9 cellular contexts compared by ENCODE assay signal in genomic region chr22:46026907-46027218, GRCh38. TPM values are rescaled to one million over a fixed set of nuclear protein-coding genes. Genes with fewer than 3 reads are reported as not detected.
A peak's percentile ranks its signal among the peaks of the same experiment; 100 is the strongest.
DNase-seq lines count a peak whose midpoint lies in the region; ATAC-seq and TF ChIP-seq lines count a peak whose summit lies in the region.
"Had no signal": no experiment of that assay in that cellular context is flagged by ENCODE, and none has a peak within 500 bp of the region (broad histone marks: within the 10 kb centered on the region; RNA-seq: fewer than 3 reads in every experiment).

No MANE protein-coding gene starts in this region.

- H3K4me3 Mint-ChIP-seq in brain (peak overlapping the region; percentile 10 to 81 (median 78)), natural killer cell (no peak overlapping the region)

- intact Hi-C loops in natural killer cell (cut with micrococcal nuclease) = no loop called here

- peaks cover 67% of the 10 kb centered on the region for H3K27me3 Mint-ChIP-seq in brain
- peaks cover 35 to 44% of the 10 kb centered on the region in 2 donors for H3K27me3 Mint-ChIP-seq in natural killer cell (ENCODE audit: low read depth in 2 of 2)

- TF ChIP-seq CTCF in brain (conservative IDR thresholded peaks at IDR 0.05) (no peak), kidney epithelial cell (IDR thresholded peaks at IDR 0.05; ENCODE audit: insufficient read depth, low read length, poor library complexity, severe bottlenecking) (no peak), natural killer cell (IDR thresholded peaks at IDR 0.05) (no peak)

- peaks cover 13% of the 10 kb centered on the region for H3K4me1 ChIP-seq in HUES6 (ENCODE audit: control insufficient read depth, insufficient read depth, low read length)

- H3K9ac ChIP-seq in HUES6 (ENCODE audit: low read length) = peak overlapping the region; percentile 51

- H3K36me3 ChIP-seq in HUES6 (ENCODE audit: control insufficient read depth, insufficient read depth, low read length) (no peaks in the 10 kb centered on the region), kidney epithelial cell (ENCODE audit: control insufficient read depth, insufficient read depth, low read length) (no peaks in the 10 kb centered on the region)

- no peaks in the 10 kb centered on the region for H3K36me3 Mint-ChIP-seq in brain
- H3K36me3 Mint-ChIP-seq in natural killer cell = no peaks in the 10 kb centered on the region

- ATAC-seq in natural killer cell (no peak), GM19328 (IDR thresholded peaks at IDR 0.05; ENCODE audit: unreplicated experiment) (no peak)

- DNase-seq in kidney epithelial cell (ENCODE audit: low read depth) (no peak), natural killer cell (no peak), NCI-H226 (no peak), SKM-1 (lab: John Stamatoyannopoulos, UW; ENCODE audit: unreplicated experiment) (no peak)
- DNase-seq: activated T-cell treated with anti-CD3 and anti-CD28 coated beads for 4 hours had no signal

- peak overlapping the region in 4 of 5 experiments; percentile 6 to 96 (median 86) for H3K27ac Mint-ChIP-seq in brain
- H3K27ac Mint-ChIP-seq in natural killer cell = no peak overlapping the region

- H3K27ac ChIP-seq in HUES6 (ENCODE audit: low read depth, low read length) (no peak overlapping the region), skin epidermis (peak overlapping the region in 17 of 21 experiments; percentile 13 to 92 (median 79))

- H3K27me3 ChIP-seq in HUES6 (ENCODE audit: control insufficient read depth, insufficient read depth, low read length) (peaks cover 52% of the 10 kb centered on the region), kidney epithelial cell (ENCODE audit: control insufficient read depth, insufficient read depth, low read length) (no peaks in the 10 kb centered on the region)

- no peaks in the 10 kb centered on the region for H3K9me3 ChIP-seq in HUES6 (ENCODE audit: control insufficient read depth, insufficient read depth, low read depth, low read length)

- H3K4me1 Mint-ChIP-seq in brain (peaks cover 16% of the 10 kb centered on the region), natural killer cell (peaks cover 0 to 10% of the 10 kb centered on the region in 2 donors)

- H3K4me3 ChIP-seq in HUES6 (ENCODE audit: low read depth, low read length) = peak overlapping the region; percentile 61
- peak overlapping the region; percentile 16 for H3K4me3 ChIP-seq in kidney epithelial cell (ENCODE audit: low read depth, low read length)
- H3K4me3 ChIP-seq in skin epidermis = peak overlapping the region; percentile 16 to 46 (median 29)

- H3K9me3 Mint-ChIP-seq in brain = peaks cover 0 to 4% (median 0%) of the 10 kb centered on the region in 5 experiments
- H3K9me3 Mint-ChIP-seq in natural killer cell = no peaks in the 10 kb centered on the region

RNA-seq across cellular contexts. Expression of gene WNT7B, which starts 49.9 kb away (rescaled TPM):
- 15.9 TPM for polyA plus RNA-seq in brain (ENCODE audit: insufficient read depth, low read depth, low replicate concordance)
- 15.3 and 19.2 TPM in 2 replicates for total RNA-seq in kidney epithelial cell
- not detected for total RNA-seq in natural killer cell

Comparison
In these comparisons a context has a peak if more than half of its experiments do, and no peak if none do; other contexts are left out.
1. H3K27ac Mint-ChIP-seq: peak in brain (4 of 5); none in natural killer cell (0 of 2).
2. RNA of gene WNT7B, which starts 49.9 kb away (total RNA-seq): 15.3 to 19.2 TPM in kidney epithelial cell; not detected in natural killer cell; every median in the first group is over 10 times any median in the second.
3. Peak in every context shown above with its lines, with median percentiles within 50 percentile points of each other: H3K4me3 ChIP-seq.